Comparison of ENCODE assay signal across 21 cellular contexts in genomic region chr1:10889628-10890353, GRCh38.
A peak's percentile ranks its signal among the peaks of the same experiment; 100 is the strongest.
DNase-seq lines count a peak whose midpoint lies in the region; ATAC-seq and TF ChIP-seq lines count a peak whose summit lies in the region.
"Had no signal": no experiment of that assay in that cellular context is flagged by ENCODE, and none has a peak within 500 bp of the region (broad histone marks: within the 10 kb centered on the region; RNA-seq: fewer than 3 reads in every experiment).

No MANE protein-coding gene starts in this region.

- TF ChIP-seq RAD21 in SK-N-SH (IDR thresholded peaks at IDR 0.05; ENCODE audit: low read length), result no peak

- no peaks in the 10 kb centered on the region for H3K9me2 ChIP-seq in SK-N-SH

- H2BK12ac ChIP-seq in neuronal stem cell (ENCODE audit: low read length), result no peak overlapping the region

- H2BK15ac ChIP-seq in neuronal stem cell (ENCODE audit: low read length), result no peak overlapping the region

- peaks cover 6% of the 10 kb centered on the region for H3K4me1 Mint-ChIP-seq in CD14-positive monocyte

- CTCF ChIA-PET in SK-N-SH (lab: Yijun Ruan, JAX), result interaction anchor here (0.6 to 2.4 kb wide), 12 partner anchors 8 to 395 kb away, joined by 3 to 12 read pairs (median 4); no protein-coding TSS in a partner anchor

- H3K27me3 Mint-ChIP-seq in CD14-positive monocyte (ENCODE audit: low read depth in 3 of 3), result peaks cover 51 to 62% (median 61%) of the 10 kb centered on the region in 3 donors

- peaks cover 0 to 12% (median 3%) of the 10 kb centered on the region in 7 donors for H3K9me3 Mint-ChIP-seq in CD14-positive monocyte
- H3K9me3 Mint-ChIP-seq: activated naive CD8-positive, alpha-beta T cell treated with anti-CD3 and anti-CD28 coated beads, Interleukin-2, amount 50 U/mL, for 24 hours; activated T-cell treated with anti-CD3 and anti-CD28 coated beads, Interleukin-2, amount 50 U/mL, for 24 hours; HFFc6; stimulated activated naive CD8-positive, alpha-beta T cell treated with anti-CD3 and anti-CD28 coated beads, Interleukin-15, amount 100 ng/mL, for 72 hours had no signal

- no peaks in the 10 kb centered on the region for H3K79me2 ChIP-seq in SK-N-SH (ENCODE audit: insufficient read depth)

- no peak overlapping the region for H3K27ac ChIP-seq in SK-N-SH (ENCODE audit: low read depth in 2 of 2, low read length in 1 of 2)
- H3K27ac ChIP-seq in neuronal stem cell (replicated peaks; ENCODE audit: low read length), result no peak overlapping the region
- H3K27ac ChIP-seq: 22Rv1 had no signal

- H3K4me1 ChIP-seq in SK-N-SH (ENCODE audit: control insufficient read depth in 1 of 2, insufficient read depth in 2 of 2, low read depth in 1 of 2, low read length in 1 of 2) (peaks cover 0 to 19% of the 10 kb centered on the region in 2 experiments; a peak in 1 of 4 replicates), iPS-15b (ENCODE audit: control insufficient read depth, insufficient read depth, low read length) (peaks cover 15% of the 10 kb centered on the region), neuronal stem cell (ENCODE audit: control insufficient read depth in 2 of 2, insufficient read depth in 1 of 2, low read depth in 1 of 2, low read length in 2 of 2) (peaks cover 6 to 11% of the 10 kb centered on the region in 2 donors)

- H3K9ac ChIP-seq in SK-N-SH (no peak overlapping the region), iPS-15b (ENCODE audit: low read depth, low read length) (no peak overlapping the region), neuronal stem cell (ENCODE audit: low read depth, low read length, poor library complexity) (no peak overlapping the region)

- H3K4me3 ChIP-seq in SK-N-SH (ENCODE audit: low read depth in 2 of 2, low read length in 1 of 2) (no peak overlapping the region), iPS-15b (ENCODE audit: low read depth, low read length) (peak overlapping the region; percentile 52), neuronal stem cell (ENCODE audit: low read length in 2 of 2) (no peak overlapping the region)
- H3K4me3 ChIP-seq: skin epidermis had no signal

- TF ChIP-seq EP300 in SK-N-SH (IDR thresholded peaks at IDR 0.05; ENCODE audit: borderline replicate concordance in 1 of 2, low read depth in 1 of 2, low read length in 1 of 2), result no peak

- H3F3A ChIP-seq in SK-N-SH (replicated peaks; ENCODE audit: insufficient read depth), result no peaks in the 10 kb centered on the region

- peaks cover 0 to 2% of the 10 kb centered on the region in 2 donors for H3K36me3 Mint-ChIP-seq in CD14-positive monocyte
- H3K36me3 Mint-ChIP-seq: memory B cell had no signal

- H3K4me2 ChIP-seq in SK-N-SH (no peak overlapping the region), neuronal stem cell (ENCODE audit: insufficient read depth, low read length, poor library complexity, severe bottlenecking) (no peak overlapping the region)

- H3K79me1 ChIP-seq in neuronal stem cell (ENCODE audit: low read depth, low read length), result no peaks in the 10 kb centered on the region

- H3K36me3 ChIP-seq in SK-N-SH (replicated peaks in 1 of 2; ENCODE audit: control insufficient read depth in 1 of 2, insufficient read depth in 2 of 2, low read length in 1 of 2) (no peaks in the 10 kb centered on the region), iPS-15b (ENCODE audit: control insufficient read depth, insufficient read depth, low read length) (no peaks in the 10 kb centered on the region), neuronal stem cell (replicated peaks in 1 of 2; ENCODE audit: control insufficient read depth in 2 of 2, insufficient read depth in 2 of 2, low read length in 2 of 2) (no peaks in the 10 kb centered on the region)

- no peaks in the 10 kb centered on the region for H4K20me1 ChIP-seq in SK-N-SH (ENCODE audit: insufficient read depth)

- no peaks in the 10 kb centered on the region for H3K9me3 ChIP-seq in SK-N-SH
- no peaks in the 10 kb centered on the region for H3K9me3 ChIP-seq in iPS-15b (ENCODE audit: control insufficient read depth, insufficient read depth, low read length)
- no peaks in the 10 kb centered on the region for H3K9me3 ChIP-seq in neuronal stem cell (replicated peaks in 1 of 2; ENCODE audit: control insufficient read depth in 2 of 2, insufficient read depth in 1 of 2, low read depth in 1 of 2, low read length in 2 of 2)

- DNase-seq in NCI-H1092 treated with DMSO at 0.1 percent for 48 hours (lab: John Stamatoyannopoulos, UW), result peak; percentile 33
- DNase-seq in NCI-H1092 (lab: John Stamatoyannopoulos, UW), result no peak
- peak; percentile 57 for DNase-seq in SK-N-SH
- DNase-seq in neuronal stem cell (ENCODE audit: low spot score), result no peak
- DNase-seq in effector CD8-positive, alpha-beta T cell (lab: John Stamatoyannopoulos, UW), result no peak
- DNase-seq in CD14-positive monocyte (ENCODE audit: low spot score), result no peak
- DNase-seq: activated CD4-positive, alpha-beta T cell treated with anti-CD3 and anti-CD28 coated beads for 48 hours; activated gamma-delta T cell; activated naive CD8-positive, alpha-beta T cell treated with anti-CD3 and anti-CD28 coated beads, Interleukin-2, amount 50 U/mL, for 24 hours; activated T-cell treated with anti-CD3 and anti-CD28 coated beads, Interleukin-2, amount 50 U/mL, for 24 hours; HFFc6; kidney; NCI-H1048; NCI-H1930; NCI-H2227 treated with DMSO at 0.1 percent for 48 hours; stimulated activated naive CD8-positive, alpha-beta T cell treated with anti-CD3 and anti-CD28 coated beads, Interleukin-15, amount 100 ng/mL, for 72 hours had no signal

- H3K27me3 ChIP-seq in SK-N-SH (ENCODE audit: insufficient read depth) (peaks cover 4% of the 10 kb centered on the region; the same call in 1 of the 2 replicates), iPS-15b (ENCODE audit: control insufficient read depth, insufficient read depth, low read length) (peaks cover 23% of the 10 kb centered on the region), neuronal stem cell (ENCODE audit: control insufficient read depth in 3 of 3, insufficient read depth in 3 of 3, low read depth in 1 of 3, low read length in 3 of 3) (peaks cover 5 to 40% (median 20%) of the 10 kb centered on the region in 3 experiments)

- no peak overlapping the region for H3K14ac ChIP-seq in neuronal stem cell (ENCODE audit: low read length)

- ATAC-seq in HG03342 (IDR thresholded peaks at IDR 0.05; ENCODE audit: unreplicated experiment), result no peak
- ATAC-seq: activated naive CD8-positive, alpha-beta T cell treated with anti-CD3 and anti-CD28 coated beads, Interleukin-2, amount 50 U/mL, for 24 hours; stimulated activated naive CD8-positive, alpha-beta T cell treated with anti-CD3 and anti-CD28 coated beads, Interleukin-15, amount 100 ng/mL, for 72 hours had no signal

- WGBS in SK-N-SH (ENCODE audit: low lambda C conversion rate), result 83% methylated on average over 15 of the region's 20 CpGs
- WGBS in neuronal stem cell (ENCODE audit: extremely low coverage in 2 of 2, insufficient read length in 2 of 2, insufficient replicate concordance in 1 of 2), 2 donors, result no CpG with 5 or more reads among the region's 20 CpGs

- H3K18ac ChIP-seq in neuronal stem cell (ENCODE audit: low read length), result peak overlapping the region; percentile 1

- no peak overlapping the region for H3K27ac Mint-ChIP-seq in CD14-positive monocyte
- H3K27ac Mint-ChIP-seq: activated naive CD8-positive, alpha-beta T cell treated with anti-CD3 and anti-CD28 coated beads, Interleukin-2, amount 50 U/mL, for 24 hours; activated T-cell treated with anti-CD3 and anti-CD28 coated beads, Interleukin-2, amount 50 U/mL, for 24 hours; HFFc6; memory B cell; stimulated activated naive CD8-positive, alpha-beta T cell treated with anti-CD3 and anti-CD28 coated beads, Interleukin-15, amount 100 ng/mL, for 72 hours had no signal

- intact Hi-C loops in CD14-positive monocyte (cut with micrococcal nuclease), result no loop called here

- no peak overlapping the region for H2AK5ac ChIP-seq in neuronal stem cell (ENCODE audit: low read depth, low read length)

- no peak overlapping the region for H4K8ac ChIP-seq in neuronal stem cell (ENCODE audit: low read depth, low read length)

- H3K4me3 Mint-ChIP-seq in CD14-positive monocyte, result peak overlapping the region in 1 of 2 donors; percentile 73
- H3K4me3 Mint-ChIP-seq: activated naive CD8-positive, alpha-beta T cell treated with anti-CD3 and anti-CD28 coated beads, Interleukin-2, amount 50 U/mL, for 24 hours; activated T-cell treated with anti-CD3 and anti-CD28 coated beads, Interleukin-2, amount 50 U/mL, for 24 hours; HFFc6 had no signal

- no peak overlapping the region for H2BK5ac ChIP-seq in neuronal stem cell (ENCODE audit: low read length)

- no peak overlapping the region for H2AFZ ChIP-seq in SK-N-SH (ENCODE audit: low read depth)
- peak overlapping the region; percentile 4 for H2AFZ ChIP-seq in neuronal stem cell (ENCODE audit: low read length)

- H4K91ac ChIP-seq in neuronal stem cell (ENCODE audit: low read depth, low read length, poor library complexity), result no peak overlapping the region

- H2BK120ac ChIP-seq in neuronal stem cell (ENCODE audit: low read depth, low read length), result no peak overlapping the region

- no peak for TF ChIP-seq CTCF in SK-N-SH (IDR thresholded peaks at IDR 0.05)
- TF ChIP-seq CTCF in CD14-positive monocyte (IDR thresholded peaks at IDR 0.05), result no peak

- peak overlapping the region; percentile 76 for H3K23ac ChIP-seq in neuronal stem cell (ENCODE audit: low read depth, low read length, poor library complexity)

- no peak overlapping the region for H3K4ac ChIP-seq in neuronal stem cell (ENCODE audit: low read length)

- POLR2A ChIA-PET in SK-N-SH (lab: Yijun Ruan, JAX), result interaction anchor here (0.6 to 1.3 kb wide), 2 partner anchors 11 to 124 kb away, joined by 3 to 4 read pairs; no protein-coding TSS in a partner anchor

TF ChIP-seq in SK-N-SH, 30 proteins besides CTCF, POLR2A, EP300 and RAD21 (continues in another document):
- no peak for TF ChIP-seq RXRA (IDR thresholded peaks at IDR 0.05; ENCODE audit: borderline replicate concordance, low read depth)
- no peak for TF ChIP-seq FOXM1 (IDR thresholded peaks at IDR 0.05; ENCODE audit: low read depth)
- TF ChIP-seq TEAD4 (IDR thresholded peaks at IDR 0.05; ENCODE audit: borderline replicate concordance, insufficient read depth), result no peak
- TF ChIP-seq POLR2AphosphoS5 (IDR thresholded peaks at IDR 0.05; ENCODE audit: low read depth, low read length), result no peak
- no peak for TF ChIP-seq GATA2 (CRISPR knock-in tag; IDR thresholded peaks at IDR 0.05)
- TF ChIP-seq, protein P1, sequence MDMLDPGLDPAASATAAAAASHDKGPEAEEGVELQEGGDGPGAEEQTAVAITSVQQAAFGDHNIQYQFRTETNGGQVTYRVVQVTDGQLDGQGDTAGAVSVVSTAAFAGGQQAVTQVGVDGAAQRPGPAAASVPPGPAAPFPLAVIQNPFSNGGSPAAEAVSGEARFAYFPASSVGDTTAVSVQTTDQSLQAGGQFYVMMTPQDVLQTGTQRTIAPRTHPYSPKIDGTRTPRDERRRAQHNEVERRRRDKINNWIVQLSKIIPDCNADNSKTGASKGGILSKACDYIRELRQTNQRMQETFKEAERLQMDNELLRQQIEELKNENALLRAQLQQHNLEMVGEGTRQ (IDR thresholded peaks at IDR 0.05; ENCODE audit: borderline replicate concordance, low read depth, low read length), result no peak
- TF ChIP-seq ELF1 (IDR thresholded peaks at IDR 0.05), result no peak
- no peak for TF ChIP-seq NRF1 (IDR thresholded peaks at IDR 0.05; ENCODE audit: low read depth, low read length)
- no peak for TF ChIP-seq MXI1 (IDR thresholded peaks at IDR 0.05; ENCODE audit: low read depth, low read length)
- TF ChIP-seq RFX5 (IDR thresholded peaks at IDR 0.05; ENCODE audit: low read length), result no peak

Comparison
In these comparisons a context has a peak if more than half of its experiments do, and no peak if none do; other contexts are left out.
1. DNase-seq: peak in NCI-H1092 treated with DMSO at 0.1 percent for 48 hours (single experiment) and SK-N-SH (single experiment); none in NCI-H1092 (single experiment), neuronal stem cell (single experiment), effector CD8-positive, alpha-beta T cell (single experiment) and CD14-positive monocyte (single experiment).